Comparison of ENCODE assay signal across 16 cellular contexts in the genomic region with DNA sequence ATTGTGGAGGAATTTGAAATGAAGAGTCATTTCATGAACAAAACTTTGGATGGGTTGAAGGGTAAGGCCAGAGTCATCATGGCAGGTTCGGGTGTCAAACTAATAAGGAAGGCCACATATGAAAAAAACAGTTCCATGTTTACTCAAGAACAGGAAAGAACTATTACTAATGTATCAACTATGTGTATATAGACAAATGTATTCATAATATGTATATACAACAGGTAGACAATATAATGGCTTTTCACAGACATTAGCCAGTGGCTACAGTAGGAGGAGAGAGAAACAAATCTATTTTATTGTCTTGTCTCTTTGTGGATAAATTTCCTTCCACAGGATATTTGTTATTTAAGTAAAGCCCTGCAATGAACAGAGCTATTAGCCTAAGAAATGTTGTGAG.
"Had no signal": no experiment of that assay in that cellular context is flagged by ENCODE, and none has a peak within 500 bp of the region (broad histone marks: within the 10 kb centered on the region; RNA-seq: fewer than 3 reads in every experiment).

No MANE protein-coding gene starts in this region.

- H3K4me1 ChIP-seq: esophagus muscularis mucosa, gastrocnemius medialis, heart right ventricle, pancreas, suprapubic skin, thyroid gland had no signal

- DNase-seq: gastrocnemius medialis; heart right ventricle; kidney glomerular epithelial cell; mesendoderm; naive B cell; occipital lobe; pancreas; right cardiac atrium; stimulated activated CD4-positive, alpha-beta T cell treated with anti-CD3 and anti-CD28 coated beads, Interleukin-2, amount 100 ng/mL, for 48 hours; stimulated activated naive CD4-positive, alpha-beta T cell treated with Interleukin-2 at 50 U/mL for 16 hours; thyroid gland had no signal

- H3K36me3 ChIP-seq: esophagus muscularis mucosa, gastrocnemius medialis, heart right ventricle, pancreas, suprapubic skin, thyroid gland had no signal

- H3K9me3 ChIP-seq: esophagus muscularis mucosa, gastrocnemius medialis, heart right ventricle, pancreas, suprapubic skin, thyroid gland had no signal

- H3K4me2 ChIP-seq: smooth muscle cell had no signal

- FAIRE-seq: islet of Langerhans, pancreas, urothelium cell line had no signal

- ATAC-seq: gastrocnemius medialis, heart right ventricle, pancreas, right cardiac atrium had no signal

- H3K4me3 ChIP-seq: esophagus muscularis mucosa, gastrocnemius medialis, heart right ventricle, pancreas, smooth muscle cell, suprapubic skin, thyroid gland had no signal

- H3K27me3 ChIP-seq: esophagus muscularis mucosa, gastrocnemius medialis, suprapubic skin, thyroid gland had no signal

- H3K27ac ChIP-seq: esophagus muscularis mucosa, gastrocnemius medialis, heart right ventricle, pancreas, suprapubic skin, thyroid gland had no signal
